Comparison of ENCODE assay signal across 28 cellular contexts in genomic region chr14:50832935-50833607, GRCh38. TPM values are rescaled to one million over a fixed set of nuclear protein-coding genes. Genes with fewer than 3 reads are reported as not detected.
DNase-seq lines count a peak whose midpoint lies in the region; ATAC-seq, FAIRE-seq and TF ChIP-seq lines count a peak whose summit lies in the region.
"Had no signal": no experiment of that assay in that cellular context is flagged by ENCODE, and none has a peak within 500 bp of the region (broad histone marks: within the 10 kb centered on the region; RNA-seq: fewer than 3 reads in every experiment).

No MANE protein-coding gene starts in this region.

- H3K36me3 ChIP-seq in Caco-2 (ENCODE audit: control insufficient read depth, insufficient read depth, low read length) (no peaks in the 10 kb centered on the region), mesenchymal stem cell (ENCODE audit: control insufficient read depth in 1 of 2, insufficient read depth in 2 of 2, low read depth in 1 of 2, low read length in 2 of 2) (no peaks in the 10 kb centered on the region), stomach (no peaks in the 10 kb centered on the region)
- H3K36me3 ChIP-seq: cardiac muscle cell, heart right ventricle, Peyer's patch, right atrium auricular region, SJCRH30 had no signal

- H3K23ac ChIP-seq in mesenchymal stem cell (ENCODE audit: low read length in 2 of 2) = no peak overlapping the region

- peaks cover 4% of the 10 kb centered on the region for H3K79me1 ChIP-seq in mesenchymal stem cell (replicated peaks; ENCODE audit: low read length, poor library complexity, severe bottlenecking)

- H3K27ac ChIP-seq in mesenchymal stem cell (ENCODE audit: low read length, poor library complexity, severe bottlenecking) (no peak overlapping the region), stomach (peak overlapping the region in 1 of 5 donors; percentile 37)
- H3K27ac ChIP-seq: cardiac muscle cell, heart right ventricle, KMS-11, Peyer's patch, right atrium auricular region, SJCRH30 had no signal

- no peak overlapping the region for H2BK15ac ChIP-seq in mesenchymal stem cell (ENCODE audit: low read depth, poor library complexity, severe bottlenecking)

- intact Hi-C loops in Caco-2 (cut with micrococcal nuclease; ENCODE audit: unreplicated experiment) = no loop called here
- intact Hi-C loops in activated B cell treated with CpG ODN at 0.5 μM for 24 hours (cut with micrococcal nuclease) = loop anchor here (5.0 kb wide), 3 partner anchors 369 to 521 kb away; partner anchors contain the start of genes DMAC2L and L2HGDH
- intact Hi-C loops in stomach (cut with DNase I; ENCODE audit: low total_unique reads) = no loop called here
- intact Hi-C loops in activated CD4-positive, alpha-beta memory T cell treated with anti-CD3 and anti-CD28 coated beads for 36 hours (cut with micrococcal nuclease) = loop anchor here (5.0 kb wide), 4 partner anchors 96 to 511 kb away; partner anchors contain the start of gene TMX1

- WGBS in mesenchymal stem cell = 98% methylated on average over 2 of the region's 6 CpGs
- WGBS in stomach, 5 donors = 27 to 60% (median 44%) methylated on average over 6 of the region's 6 CpGs

- no peak overlapping the region for H3K4ac ChIP-seq in mesenchymal stem cell (ENCODE audit: low read depth in 1 of 2, low read length in 2 of 2)

- no peak overlapping the region for H2BK120ac ChIP-seq in mesenchymal stem cell (ENCODE audit: low read depth, low read length)

- peaks cover 7% of the 10 kb centered on the region; the same call in 1 of the 2 replicates for H3K27me3 ChIP-seq in Caco-2 (replicated peaks; ENCODE audit: control insufficient read depth, insufficient read depth, low read length)
- no peaks in the 10 kb centered on the region for H3K27me3 ChIP-seq in mesenchymal stem cell (ENCODE audit: control insufficient read depth in 1 of 2, insufficient read depth in 1 of 2, low read length in 2 of 2)
- peaks cover 0 to 3% (median 0%) of the 10 kb centered on the region in 3 donors for H3K27me3 ChIP-seq in stomach
- H3K27me3 ChIP-seq: dorsolateral prefrontal cortex, Peyer's patch, right atrium auricular region, SJCRH30 had no signal

- H3K9me3 Mint-ChIP-seq in Caco-2 (ENCODE audit: unreplicated experiment) = no peaks in the 10 kb centered on the region
- no peaks in the 10 kb centered on the region for H3K9me3 Mint-ChIP-seq in activated B cell treated with CpG ODN at 0.5 μM for 24 hours
- no peaks in the 10 kb centered on the region for H3K9me3 Mint-ChIP-seq in activated CD4-positive, alpha-beta memory T cell treated with anti-CD3 and anti-CD28 coated beads for 36 hours

- TF ChIP-seq CTCF in Caco-2 (IDR thresholded peaks at IDR 0.05; ENCODE audit: insufficient read depth in 1 of 2, low read depth in 1 of 2, low read length in 1 of 2, severe bottlenecking in 1 of 2, unreplicated experiment in 1 of 2) (no peak), activated B cell treated with CpG ODN at 0.5 μM for 24 hours (IDR thresholded peaks at IDR 0.05) (no peak), stomach (IDR thresholded peaks at IDR 0.05) (no peak)

- H2BK5ac ChIP-seq in mesenchymal stem cell (ENCODE audit: low read depth, low read length, poor library complexity, severe bottlenecking) = no peak overlapping the region

- POLR2A ChIA-PET in Caco-2 (lab: Charles Lee) = no interaction called here
- POLR2A ChIA-PET in activated B cell treated with CpG ODN at 0.5 μM for 24 hours (lab: Charles Lee) = interaction anchor here (7.5 kb wide), 1 partner anchor 44 kb away, joined by 143 read pairs; no protein-coding TSS in a partner anchor
- POLR2A ChIA-PET in activated CD4-positive, alpha-beta memory T cell treated with anti-CD3 and anti-CD28 coated beads for 36 hours (lab: Charles Lee) = no interaction called here

- H3K14ac ChIP-seq in mesenchymal stem cell (ENCODE audit: low read length in 2 of 2) = no peak overlapping the region

- no peak for DNase-seq in Caco-2
- DNase-seq in activated B cell treated with CpG ODN at 0.5 μM for 24 hours = no peak
- peak; percentile 34 for DNase-seq in mesenchymal stem cell
- peak; percentile 31 for DNase-seq in stomach
- no peak for DNase-seq in RCC 7860 (ENCODE audit: low spot score)
- DNase-seq in activated CD4-positive, alpha-beta memory T cell treated with anti-CD3 and anti-CD28 coated beads for 36 hours = no peak
- no peak for DNase-seq in HUDEP-2 (lab: John Stamatoyannopoulos, UW; ENCODE audit: unreplicated experiment in 76 of 76)
- DNase-seq: activated CD8-positive, alpha-beta memory T cell treated with anti-CD3 and anti-CD28 coated beads for 24 hours; activated naive CD4-positive, alpha-beta T cell treated with Interleukin-2 at 50 U/mL for 16 hours; activated T-cell treated with anti-CD3 and anti-CD28 coated beads, Interleukin-2, amount 50 U/mL, for 1 hour; DMS79 treated with DMSO at 0.1 percent for 48 hours; dorsolateral prefrontal cortex; heart right ventricle; MV-4-11; NCI-H2171; NCI-H510A treated with DMSO at 0.1 percent for 48 hours; Peyer's patch; SJCRH30; stimulated activated CD4-positive, alpha-beta T cell treated with anti-CD3 and anti-CD28 coated beads, Interleukin-4, amount 100 ng/mL, for 24 hours; stimulated activated naive CD4-positive, alpha-beta T cell treated with Interleukin-2 at 50 U/mL for 16 hours had no signal

- H2AK5ac ChIP-seq in mesenchymal stem cell (ENCODE audit: low read length, severe bottlenecking) = no peak overlapping the region

- peak overlapping the region; percentile 66 for H3K4me3 Mint-ChIP-seq in Caco-2 (ENCODE audit: unreplicated experiment)
- no peak overlapping the region for H3K4me3 Mint-ChIP-seq in activated B cell treated with CpG ODN at 0.5 μM for 24 hours
- H3K4me3 Mint-ChIP-seq in activated CD4-positive, alpha-beta memory T cell treated with anti-CD3 and anti-CD28 coated beads for 36 hours = no peak overlapping the region

- no peak overlapping the region for H3K4me2 ChIP-seq in mesenchymal stem cell (ENCODE audit: low read length, poor library complexity, severe bottlenecking)
- H3K4me2 ChIP-seq: KMS-11 had no signal

- H3K36me3 Mint-ChIP-seq in Caco-2 (ENCODE audit: insufficient read depth, unreplicated experiment) (no peaks in the 10 kb centered on the region), activated B cell treated with CpG ODN at 0.5 μM for 24 hours (ENCODE audit: low read depth) (peaks cover 23% of the 10 kb centered on the region)
- H3K36me3 Mint-ChIP-seq in activated CD4-positive, alpha-beta memory T cell treated with anti-CD3 and anti-CD28 coated beads for 36 hours = peaks cover 2% of the 10 kb centered on the region

- no peak overlapping the region for H2BK12ac ChIP-seq in mesenchymal stem cell (ENCODE audit: low read length in 2 of 2)

- FAIRE-seq in RCC 7860 (lab: Jason Lieb, UNC) = no peak
- FAIRE-seq: endothelial cell of umbilical vein had no signal

- peak overlapping the region; percentile 37 for H4K8ac ChIP-seq in mesenchymal stem cell (ENCODE audit: low read length)

- H4K91ac ChIP-seq in mesenchymal stem cell (ENCODE audit: low read length) = no peak overlapping the region

- H3K4me1 Mint-ChIP-seq in Caco-2 (ENCODE audit: low read depth, unreplicated experiment) (peaks cover 23% of the 10 kb centered on the region), activated B cell treated with CpG ODN at 0.5 μM for 24 hours (peaks cover 58% of the 10 kb centered on the region)
- peaks cover 41% of the 10 kb centered on the region for H3K4me1 Mint-ChIP-seq in activated CD4-positive, alpha-beta memory T cell treated with anti-CD3 and anti-CD28 coated beads for 36 hours (ENCODE audit: low read depth)

- H3K4me3 ChIP-seq in Caco-2 (ENCODE audit: low read depth, low read length) (no peak overlapping the region), mesenchymal stem cell (ENCODE audit: insufficient read depth in 1 of 2, low read depth in 1 of 2, low read length in 2 of 2) (no peak overlapping the region), stomach (no peak overlapping the region)
- H3K4me3 ChIP-seq: cardiac muscle cell, heart right ventricle, Peyer's patch, right atrium auricular region, SJCRH30 had no signal

- H3K9ac ChIP-seq in mesenchymal stem cell (ENCODE audit: low read length) = no peak overlapping the region
- H3K9ac ChIP-seq: KMS-11 had no signal

- BruUV-seq in Caco-2 (replicated peaks; lab: Mats Ljungman, UMichigan) = no TSS peak

- CTCF ChIA-PET in Caco-2 (lab: Charles Lee) = interaction anchor here (0.6 kb wide), 1 partner anchor 27 kb away, joined by 3 read pairs; no protein-coding TSS in a partner anchor
- CTCF ChIA-PET in activated B cell treated with CpG ODN at 0.5 μM for 24 hours (lab: Charles Lee) = interaction anchor here (1.0 to 6.1 kb wide), 2 partner anchors 10 to 27 kb away, joined by 3 to 46 read pairs; no protein-coding TSS in a partner anchor
- CTCF ChIA-PET in activated CD4-positive, alpha-beta memory T cell treated with anti-CD3 and anti-CD28 coated beads for 36 hours (lab: Charles Lee) = interaction anchor here (3.3 kb wide), 1 partner anchor 27 kb away, joined by 13 read pairs; no protein-coding TSS in a partner anchor

- no peak for TF ChIP-seq EP300 in stomach (IDR thresholded peaks at IDR 0.05)

- H3K27ac Mint-ChIP-seq in Caco-2 (ENCODE audit: unreplicated experiment) (no peak overlapping the region), activated B cell treated with CpG ODN at 0.5 μM for 24 hours (peak overlapping the region; percentile 31)
- H3K27ac Mint-ChIP-seq in activated CD4-positive, alpha-beta memory T cell treated with anti-CD3 and anti-CD28 coated beads for 36 hours = no peak overlapping the region

- no peak for ATAC-seq in activated B cell treated with CpG ODN at 0.5 μM for 24 hours (ENCODE audit: low read depth)
- ATAC-seq: heart right ventricle had no signal

- H3K9me3 ChIP-seq in Caco-2 (no peaks in the 10 kb centered on the region), mesenchymal stem cell (ENCODE audit: control insufficient read depth, low read length) (no peaks in the 10 kb centered on the region), stomach (no peaks in the 10 kb centered on the region)
- H3K9me3 ChIP-seq: heart right ventricle, Peyer's patch, right atrium auricular region, SJCRH30 had no signal

- peak overlapping the region in 1 of 2 experiments; percentile 41 for H3K18ac ChIP-seq in mesenchymal stem cell (ENCODE audit: low read depth in 1 of 2, low read length in 2 of 2)

- no peak overlapping the region for H2AFZ ChIP-seq in mesenchymal stem cell (ENCODE audit: low read depth, low read length)

- H3K4me1 ChIP-seq in Caco-2 = peaks cover 33% of the 10 kb centered on the region
- H3K4me1 ChIP-seq in mesenchymal stem cell (ENCODE audit: control insufficient read depth, insufficient read depth, low read depth, low read length) = peaks cover 7% of the 10 kb centered on the region
- peaks cover 11 to 43% (median 37%) of the 10 kb centered on the region in 4 donors for H3K4me1 ChIP-seq in stomach
- H3K4me1 ChIP-seq: SJCRH30 had no signal

- TF ChIP-seq POLR2A in stomach (IDR thresholded peaks at IDR 0.05) = no peak

- H3K27me3 Mint-ChIP-seq in Caco-2 (ENCODE audit: insufficient read depth, unreplicated experiment) (peaks cover 30% of the 10 kb centered on the region), activated B cell treated with CpG ODN at 0.5 μM for 24 hours (no peaks in the 10 kb centered on the region)
- H3K27me3 Mint-ChIP-seq in activated CD4-positive, alpha-beta memory T cell treated with anti-CD3 and anti-CD28 coated beads for 36 hours = peaks cover 6% of the 10 kb centered on the region

RNA-seq across cellular contexts. Expression of gene NIN, which starts 2.1 kb away (rescaled TPM):
- total RNA-seq in Caco-2 (2022) (11.2 and 16.9 TPM in 2 replicates), activated B cell treated with CpG ODN at 0.5 μM for 24 hours (145 and 156 TPM in 2 replicates), stomach (10 to 100 TPM; 13.3 to 70.5 (median 39.7) TPM)
- 18.3 TPM for polyA plus RNA-seq in mesenchymal stem cell (2013, experiment 1 of 2)
- polyA plus RNA-seq in mesenchymal stem cell (2013, experiment 2 of 2) = 17.2 TPM
- 1 to 10 TPM; 5.3 to 9.5 (median 5.8) TPM for polyA plus RNA-seq in stomach
- 10 to 100 TPM; 44.7 to 44.8 TPM for total RNA-seq in activated CD4-positive, alpha-beta memory T cell treated with anti-CD3 and anti-CD28 coated beads for 36 hours

RNA-seq across cellular contexts. Expression of gene ABHD12B, which starts 38.8 kb away (rescaled TPM):
- total RNA-seq in Caco-2 (2022) = not detected in 2 replicates
- not detected in 2 replicates for total RNA-seq in activated B cell treated with CpG ODN at 0.5 μM for 24 hours
- polyA plus RNA-seq in mesenchymal stem cell (2013, experiment 1 of 2) = not detected
- 0.08 TPM for polyA plus RNA-seq in mesenchymal stem cell (2013, experiment 2 of 2)
- not detected for total RNA-seq in stomach
- polyA plus RNA-seq in stomach = under 1 TPM in 1 of 3 donors, not detected in 2; 0.23 TPM
- total RNA-seq in activated CD4-positive, alpha-beta memory T cell treated with anti-CD3 and anti-CD28 coated beads for 36 hours = not detected
- total RNA-seq: cardiac muscle cell; endothelial cell of umbilical vein; H4; heart right ventricle; lung microvascular endothelial cell; osteoblast; Peyer's patch; SJCRH30; T-helper 1 cell treated with Interleukin-12 subunit alpha and Interleukin-12 subunit beta and Interleukin-4 antibody, amounts not matched to agents 30 ng/mL and 1 ng/mL, for 36 hours had no signal
- polyA plus RNA-seq: endothelial cell of umbilical vein, heart right ventricle had no signal

Comparison
In these comparisons a context has a peak if more than half of its experiments do, and no peak if none do; other contexts are left out.
1. DNase-seq: peak in mesenchymal stem cell (single experiment) and stomach (single experiment); none in Caco-2 (0 of 2), activated B cell treated with CpG ODN at 0.5 μM for 24 hours (single experiment), RCC 7860 (single experiment), activated CD4-positive, alpha-beta memory T cell treated with anti-CD3 and anti-CD28 coated beads for 36 hours (single experiment) and HUDEP-2 (0 of 76).
2. intact Hi-C loops: an anchor here in activated B cell treated with CpG ODN at 0.5 μM for 24 hours (5.0 kb wide) and activated CD4-positive, alpha-beta memory T cell treated with anti-CD3 and anti-CD28 coated beads for 36 hours (5.0 kb wide); none called in Caco-2 and stomach.